ENCODE assay signal across 15 cellular contexts in the genomic region with DNA sequence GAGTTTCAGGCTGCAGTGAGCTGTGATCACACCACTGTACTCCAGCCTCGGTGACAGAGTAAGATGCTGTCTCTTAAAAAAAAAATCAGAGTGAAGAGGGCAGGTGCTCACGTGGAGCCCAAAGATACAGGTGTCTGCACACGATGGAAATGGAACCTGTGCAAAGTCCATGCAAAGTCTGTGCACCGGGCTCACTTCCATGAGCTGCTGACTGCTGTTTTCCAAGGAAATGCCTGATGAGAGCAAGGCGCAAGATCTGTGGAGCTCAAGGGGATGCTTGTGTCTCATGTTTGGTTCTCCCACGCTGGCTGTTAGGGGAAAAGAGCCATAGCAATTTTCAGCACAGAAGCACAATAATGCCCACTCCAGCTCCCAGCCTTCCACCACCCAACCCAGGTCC. TPM values are rescaled to one million over a fixed set of nuclear protein-coding genes. Genes with fewer than 3 reads are reported as not detected.
DNase-seq lines count a peak whose midpoint lies in the region; ATAC-seq and TF ChIP-seq lines count a peak whose summit lies in the region.
"Had no signal": no experiment of that assay in that cellular context is flagged by ENCODE, and none has a peak within 500 bp of the region (broad histone marks: within the 10 kb centered on the region; RNA-seq: fewer than 3 reads in every experiment).

No MANE protein-coding gene starts in this region.

- H3K36me3 ChIP-seq in mucosa of rectum (ENCODE audit: control insufficient read depth in 2 of 2, insufficient read depth in 2 of 2, low read length in 2 of 2) (peaks cover 2 to 5% of the 10 kb centered on the region in 2 donors), thyroid gland (no peaks in the 10 kb centered on the region)

- H3K27ac ChIP-seq in angular gyrus (ENCODE audit: low read depth, low read length) (peak overlapping the region; percentile 34), mucosa of rectum (ENCODE audit: low read depth in 2 of 2, low read length in 2 of 2) (peak overlapping the region; percentile 72 to 76), thyroid gland (peak overlapping the region in 2 of 3 donors; percentile 26 to 47)
- H3K27ac ChIP-seq: SJCRH30 had no signal

- H3K9me3 ChIP-seq in mucosa of rectum (ENCODE audit: control insufficient read depth in 2 of 2, low read length in 2 of 2) (no peaks in the 10 kb centered on the region), thyroid gland (no peaks in the 10 kb centered on the region)
- H3K9me3 ChIP-seq: SJCRH30 had no signal

- H3K4me1 ChIP-seq in mucosa of rectum (ENCODE audit: control insufficient read depth in 2 of 2, insufficient read depth in 2 of 2, low read length in 2 of 2) (peaks cover 24 to 29% of the 10 kb centered on the region in 2 donors), thyroid gland (peaks cover 37 to 42% of the 10 kb centered on the region in 2 donors)

- ATAC-seq in left cardiac atrium = peak; percentile 28 to 36
- no peak for ATAC-seq in GM21360 (IDR thresholded peaks at IDR 0.05; ENCODE audit: unreplicated experiment)
- ATAC-seq: naive thymus-derived CD8-positive, alpha-beta T cell had no signal

- TF ChIP-seq CTCF in thyroid gland (IDR thresholded peaks at IDR 0.05) = no peak

- intact Hi-C loops in left cardiac atrium (cut with DNase I) (no loop called here), thyroid gland (cut with DNase I) (no loop called here)

- no peaks in the 10 kb centered on the region for H3K27me3 ChIP-seq in mucosa of rectum (ENCODE audit: control insufficient read depth in 2 of 2, insufficient read depth in 2 of 2, low read length in 2 of 2)
- no peaks in the 10 kb centered on the region for H3K27me3 ChIP-seq in thyroid gland
- H3K27me3 ChIP-seq: SJCRH30 had no signal

- no peak for TF ChIP-seq POLR2A in thyroid gland (IDR thresholded peaks at IDR 0.05)

- DNase-seq in left cardiac atrium (no peak), thyroid gland (no peak), NCI-H1694 (lab: John Stamatoyannopoulos, UW) (no peak), HuH-7 (ENCODE audit: low spot score) (no peak)
- DNase-seq in effector CD8-positive, alpha-beta T cell (lab: John Stamatoyannopoulos, UW) = no peak
- DNase-seq: activated CD4-positive, CD25-positive, alpha-beta regulatory T cell treated with anti-CD3 and anti-CD28 coated beads, Interleukin-2, amount 50 U/mL, for 72 hours; GDM1; glutamatergic neuron; naive thymus-derived CD8-positive, alpha-beta T cell; NCI-H510A; SJCRH30; stimulated activated CD4-positive, alpha-beta T cell treated with anti-CD3 and anti-CD28 coated beads, Interleukin-2, amount 100 ng/mL, for 24 hours had no signal

- 91 to 92% methylated on average over 6 of the region's 6 CpGs for WGBS in thyroid gland, 2 donors

- H3K4me3 ChIP-seq in mucosa of rectum (ENCODE audit: low read length in 2 of 2) (no peak overlapping the region), thyroid gland (replicated peaks in 1 of 3) (no peak overlapping the region)
- H3K4me3 ChIP-seq: SJCRH30 had no signal

- no peak overlapping the region for H3K9ac ChIP-seq in mucosa of rectum (ENCODE audit: low read depth in 1 of 2, low read length in 2 of 2)

RNA-seq across cellular contexts. Expression of a gene that starts 27.7 kb away (rescaled TPM):
- total RNA-seq in left cardiac atrium (10 to 100 TPM; 25.0 to 29.4 TPM), thyroid gland (10 to 100 TPM; 66.5 to 96.8 (median 78.8) TPM)
